ENCODE assay signal across 8 cellular contexts in the genomic region with DNA sequence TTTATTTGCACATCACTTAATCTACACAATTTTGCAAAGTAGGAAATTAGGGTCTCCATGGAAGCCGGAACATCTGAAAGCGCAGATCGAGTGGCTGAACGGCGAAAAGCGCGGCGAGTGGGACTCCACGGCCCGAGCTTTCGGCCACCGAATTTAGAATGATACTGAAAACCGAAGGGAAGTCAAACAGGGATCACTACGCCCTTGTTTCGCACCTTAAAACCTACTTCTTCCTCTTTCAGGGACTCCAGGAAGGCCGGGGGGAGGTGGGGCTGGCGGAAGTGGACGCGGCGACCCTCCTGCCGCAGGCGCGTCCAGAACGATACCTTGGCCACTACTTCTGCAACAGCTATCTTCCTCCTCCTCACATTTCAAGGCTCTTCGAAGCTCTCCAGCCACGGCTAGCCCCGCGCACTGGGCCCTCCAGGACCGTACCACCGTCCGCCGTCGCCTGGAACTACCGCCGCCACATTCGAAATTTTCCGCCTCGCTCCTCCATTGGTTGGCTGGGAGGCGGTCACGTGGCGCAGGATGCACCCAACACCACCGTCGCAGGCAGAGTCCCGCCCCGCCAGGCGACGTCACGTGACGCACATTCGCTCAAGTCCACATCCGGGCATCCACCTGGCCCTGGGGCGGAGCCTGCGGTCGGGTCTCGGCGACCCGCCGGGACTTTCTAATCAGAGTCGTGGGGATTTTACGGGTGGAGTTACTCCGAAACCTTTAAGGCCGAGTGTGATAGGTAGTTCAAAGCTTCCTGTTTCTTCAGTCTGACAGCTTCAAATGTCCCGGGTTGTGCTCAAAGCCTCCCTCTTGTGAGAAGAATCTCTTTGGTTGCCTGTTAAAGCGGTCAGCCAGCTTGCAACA. TPM values are rescaled to one million over a fixed set of nuclear protein-coding genes. Genes with fewer than 3 reads are reported as not detected.
A peak's percentile ranks its signal among the peaks of the same experiment; 100 is the strongest.
DNase-seq lines count a peak whose midpoint lies in the region; ATAC-seq, FAIRE-seq and TF ChIP-seq lines count a peak whose summit lies in the region.

SGO1 (minus strand) TSS at position 474 of the 867 bp plus-strand sequence. CDS start 2,179 bp downstream, outside the sequence.

- peak within 1 kb of the TSS; percentile 87 for H3K27ac ChIP-seq in keratinocyte (ENCODE audit: control insufficient read depth, insufficient read depth, low read length)

- H3K27me3 ChIP-seq in keratinocyte (ENCODE audit: control insufficient read depth, extremely low read depth, insufficient read depth, low read length), result no peaks in the 10 kb centered on the region

- DNase-seq in AG20443 (ENCODE audit: low spot score), result peak; percentile 99
- DNase-seq in NCI-H446 treated with DMSO at 0.1 percent for 48 hours (lab: John Stamatoyannopoulos, UW), result peak; percentile 85
- DNase-seq in cerebellum (ENCODE audit: low spot score), result peak; percentile 98
- peak; percentile 81 for DNase-seq in keratinocyte (ENCODE audit: low read depth, low spot score)
- DNase-seq in stimulated activated CD4-positive, alpha-beta T cell treated with anti-CD3 and anti-CD28 coated beads, Interleukin-15, amount 100 ng/mL, for 1 hour (ENCODE audit: low read depth in 1 of 2, low spot score in 1 of 2), result peak; percentile 99

- peaks cover 10% of the 10 kb centered on the region for H3K4me1 ChIP-seq in keratinocyte (ENCODE audit: control insufficient read depth, extremely low read depth, insufficient read depth, low read length)

- peak within 1 kb of the TSS; percentile 99 for H2AFZ ChIP-seq in keratinocyte (ENCODE audit: control insufficient read depth, low read length)

- H3K9me3 ChIP-seq in keratinocyte (ENCODE audit: control insufficient read depth, low read depth, low read length), result no peaks in the 10 kb centered on the region

- H3K79me2 ChIP-seq in keratinocyte (ENCODE audit: control insufficient read depth, insufficient read depth, low read length), result peaks cover 19% of the 10 kb centered on the region

- no peak for TF ChIP-seq CTCF in keratinocyte (optimal IDR thresholded peaks at IDR 0.05 in 1 of 3, IDR thresholded peaks at IDR 0.05 in 1 of 3, conservative IDR thresholded peaks at IDR 0.05 in 1 of 3; ENCODE audit: extremely low read depth in 1 of 3, insufficient read depth in 2 of 3, low read length in 3 of 3)

- ATAC-seq in GM19043 (IDR thresholded peaks at IDR 0.05; ENCODE audit: low read depth, unreplicated experiment), result peak; percentile 90
- peak; percentile 96 for ATAC-seq in HG03354 (IDR thresholded peaks at IDR 0.05; ENCODE audit: poor library complexity, severe bottlenecking, unreplicated experiment)
- ATAC-seq in activated CD4-positive, CD25-positive, alpha-beta regulatory T cell treated with anti-CD3 and anti-CD28 coated beads, Interleukin-2, amount 50 U/mL, for 24 hours, result peak; percentile 94 to 97

- peak within 1 kb of the TSS; percentile 88 for H3K9ac ChIP-seq in keratinocyte (ENCODE audit: control insufficient read depth, extremely low read depth, insufficient read depth, low read length)

- peak within 1 kb of the TSS; percentile 92 for H3K4me2 ChIP-seq in keratinocyte (ENCODE audit: control insufficient read depth, extremely low read depth, insufficient read depth, low read depth, low read length)

- dilution Hi-C loops in keratinocyte (cut with MboI; ENCODE audit: extremely low pct_ligation_motif_present, low sequenced_read_pairs), result no loop called here

- no peaks in the 10 kb centered on the region for H3K36me3 ChIP-seq in keratinocyte (ENCODE audit: control insufficient read depth in 2 of 2, extremely low read depth in 1 of 2, insufficient read depth in 2 of 2, low read length in 2 of 2)

- no peaks in the 10 kb centered on the region for H3K9me1 ChIP-seq in keratinocyte (ENCODE audit: control insufficient read depth, extremely low read depth, insufficient read depth, low read length)

- no peaks in the 10 kb centered on the region for H4K20me1 ChIP-seq in keratinocyte (ENCODE audit: control insufficient read depth, extremely low read depth, insufficient read depth, low read length)

- peak; percentile 34 for FAIRE-seq in keratinocyte (lab: Jason Lieb, UNC)

- peak within 1 kb of the TSS; percentile 62 to 88 (median 88) for H3K4me3 ChIP-seq in keratinocyte (ENCODE audit: control insufficient read depth in 2 of 3, extremely low read depth in 1 of 3, insufficient read depth in 2 of 3, low read depth in 1 of 3, low read length in 3 of 3)

RNA-seq across cellular contexts. Expression of gene SGO1, which starts in this region (rescaled TPM):
- 6.8 TPM for total RNA-seq in cerebellum
- 0.44 to 3.4 TPM (median 2.6 TPM) in 3 replicates for polyA plus RNA-seq in keratinocyte
- polyA plus RNA-seq in keratinocyte (2011; ENCODE audit: low read depth), result not detected
- polyA plus RNA-seq in keratinocyte (2011; cell fraction: cytosol; rRNA removed), result 0.87 and 1.1 TPM in 2 replicates
- 0.27 and 0.79 TPM in 2 replicates for polyA plus RNA-seq in keratinocyte (2011; cell fraction: nucleus; rRNA removed)
- polyA plus RNA-seq in keratinocyte (2012; ENCODE audit: low replicate concordance), result 3.5 TPM in 1 of 2 replicates, not detected in the other
- polyA minus RNA-seq in keratinocyte, result 0.20 to 2.4 TPM (median 2.1 TPM) in 3 replicates
- polyA minus RNA-seq in keratinocyte (2011; cell fraction: cytosol; rRNA and poly(A)+ RNA removed), result not detected
- 0.53 and 0.85 TPM in 2 replicates for polyA minus RNA-seq in keratinocyte (2011; cell fraction: nucleus; rRNA and poly(A)+ RNA removed)

Comparison
In these comparisons a context has a peak if more than half of its experiments do, and no peak if none do; other contexts are left out.
1. Peak in every context shown above with its lines: DNase-seq, ATAC-seq, H3K4me3 ChIP-seq and H3K27ac ChIP-seq.